Comparison of ENCODE assay signal across 9 cellular contexts in genomic region chr6:145015739-145016558, GRCh38.
DNase-seq lines count a peak whose midpoint lies in the region; ATAC-seq and TF ChIP-seq lines count a peak whose summit lies in the region.
"Had no signal": no experiment of that assay in that cellular context is flagged by ENCODE, and none has a peak within 500 bp of the region (broad histone marks: within the 10 kb centered on the region; RNA-seq: fewer than 3 reads in every experiment).

No MANE protein-coding gene starts in this region.

- H3K4me2 ChIP-seq in PC-9, result peak overlapping the region; percentile 46

- no peaks in the 10 kb centered on the region for H3K9me3 Mint-ChIP-seq in MCF 10A (ENCODE audit: unreplicated experiment)
- no peaks in the 10 kb centered on the region for H3K9me3 Mint-ChIP-seq in CD8-positive, alpha-beta T cell
- H3K9me3 Mint-ChIP-seq: stimulated activated naive CD8-positive, alpha-beta T cell treated with anti-CD3 and anti-CD28 coated beads, Interleukin-15, Interleukin-2, amounts not matched to agents 100 ng/mL and 50 ng/mL, for 24 hours had no signal

- ATAC-seq in HG02870 (IDR thresholded peaks at IDR 0.05; ENCODE audit: unreplicated experiment), result peak; percentile 100
- no peak for ATAC-seq in CD8-positive, alpha-beta T cell

- intact Hi-C loops in MCF 10A (cut with micrococcal nuclease), result no loop called here
- intact Hi-C loops in breast epithelium (cut with DNase I; ENCODE audit: low total_unique reads), result no loop called here
- intact Hi-C loops in PC-9 (cut with micrococcal nuclease; ENCODE audit: unreplicated experiment), result no loop called here
- intact Hi-C loops in esophagus squamous epithelium (cut with DNase I), result no loop called here
- intact Hi-C loops in CD8-positive, alpha-beta T cell (cut with DNase I, micrococcal nuclease), result no loop called here

- WGBS in esophagus squamous epithelium, 2 donors, result 70 to 81% methylated on average over 2 of the region's 2 CpGs

- H3F3A ChIP-seq in PC-9 (ENCODE audit: insufficient read depth, low read depth), result peaks cover 5% of the 10 kb centered on the region; the same call in 1 of the 2 replicates

- H3K27ac Mint-ChIP-seq in MCF 10A (ENCODE audit: low read depth, unreplicated experiment), result no peak overlapping the region
- no peak overlapping the region for H3K27ac Mint-ChIP-seq in CD8-positive, alpha-beta T cell
- H3K27ac Mint-ChIP-seq: stimulated activated naive CD8-positive, alpha-beta T cell treated with anti-CD3 and anti-CD28 coated beads, Interleukin-15, Interleukin-2, amounts not matched to agents 100 ng/mL and 50 ng/mL, for 24 hours had no signal

- no peaks in the 10 kb centered on the region for H3K4me1 ChIP-seq in breast epithelium
- peaks cover 15% of the 10 kb centered on the region for H3K4me1 ChIP-seq in PC-9 (replicated peaks; ENCODE audit: insufficient read depth)
- peaks cover 0 to 8% (median 0%) of the 10 kb centered on the region in 3 donors for H3K4me1 ChIP-seq in esophagus squamous epithelium
- H3K4me1 ChIP-seq in CD8-positive, alpha-beta T cell (ENCODE audit: insufficient read depth, low read length), result no peaks in the 10 kb centered on the region

- DNase-seq in MCF 10A (ENCODE audit: unreplicated experiment) (peak; percentile 77), breast epithelium (ENCODE audit: low spot score in 2 of 2) (no peak), PC-9 (peak; percentile 46 to 74), epithelial cell of prostate (ENCODE audit: low read depth, low spot score) (peak; percentile 68), esophagus squamous epithelium (lab: John Stamatoyannopoulos, UW) (no peak)
- DNase-seq in stimulated activated CD4-positive, alpha-beta T cell treated with anti-CD3 and anti-CD28 coated beads, Interleukin-15, amount 100 ng/mL, for 48 hours (ENCODE audit: low read depth in 2 of 2), result peak; percentile 16 to 21
- DNase-seq in CD8-positive, alpha-beta T cell, result no peak

- BruUV-seq in MCF 10A (replicated peaks; lab: Mats Ljungman, UMichigan) (no TSS peak), PC-9 (replicated peaks; lab: Mats Ljungman, UMichigan) (no TSS peak)

- H3K36me3 ChIP-seq in breast epithelium, result no peaks in the 10 kb centered on the region
- H3K36me3 ChIP-seq in PC-9 (ENCODE audit: low read depth), result no peaks in the 10 kb centered on the region
- H3K36me3 ChIP-seq in esophagus squamous epithelium, result no peaks in the 10 kb centered on the region
- no peaks in the 10 kb centered on the region for H3K36me3 ChIP-seq in CD8-positive, alpha-beta T cell (ENCODE audit: insufficient read depth, low read length)

- no peak overlapping the region for H3K27ac ChIP-seq in breast epithelium
- H3K27ac ChIP-seq in PC-9, result peak overlapping the region; percentile 67
- no peak overlapping the region for H3K27ac ChIP-seq in epithelial cell of prostate
- no peak overlapping the region for H3K27ac ChIP-seq in esophagus squamous epithelium
- no peak overlapping the region for H3K27ac ChIP-seq in CD8-positive, alpha-beta T cell (ENCODE audit: low read depth, low read length)

- no peaks in the 10 kb centered on the region for H3K79me2 ChIP-seq in PC-9 (ENCODE audit: low read depth)

- CTCF ChIA-PET in MCF 10A (lab: Yijun Ruan, JAX) (interaction anchor here (0.8 to 1.3 kb wide), 2 partner anchors 8 to 12 kb away, joined by 3 to 5 read pairs; no protein-coding TSS in a partner anchor), PC-9 (lab: Charles Lee) (interaction anchor here (0.6 kb wide), 1 partner anchor 81 kb away, joined by 3 read pairs; no protein-coding TSS in a partner anchor)
- CTCF ChIA-PET in CD8-positive, alpha-beta T cell (lab: Charles Lee), result no interaction called here

- 0 out of 2 replicates have a peak overlapping the region, but pooled peaks have one; percentile 17 for H2AFZ ChIP-seq in PC-9

- H4K20me1 ChIP-seq in PC-9 (ENCODE audit: insufficient read depth), result no peaks in the 10 kb centered on the region

- H3K27me3 ChIP-seq in breast epithelium (no peaks in the 10 kb centered on the region), PC-9 (ENCODE audit: insufficient read depth, low read depth) (no peaks in the 10 kb centered on the region), esophagus squamous epithelium (no peaks in the 10 kb centered on the region)
- no peaks in the 10 kb centered on the region for H3K27me3 ChIP-seq in CD8-positive, alpha-beta T cell (ENCODE audit: insufficient read depth, low read length)

- TF ChIP-seq CTCF in MCF 10A (IDR thresholded peaks at IDR 0.05; ENCODE audit: unreplicated experiment), result no peak
- TF ChIP-seq CTCF in breast epithelium (IDR thresholded peaks at IDR 0.05), result no peak
- TF ChIP-seq CTCF in PC-9 (conservative IDR thresholded peaks at IDR 0.05), result no peak
- TF ChIP-seq CTCF in esophagus squamous epithelium (IDR thresholded peaks at IDR 0.05), result no peak
- no peak for TF ChIP-seq CTCF in CD8-positive, alpha-beta T cell (IDR thresholded peaks at IDR 0.05)

- no peaks in the 10 kb centered on the region for H3K36me3 Mint-ChIP-seq in MCF 10A (ENCODE audit: insufficient read depth, unreplicated experiment)
- no peaks in the 10 kb centered on the region for H3K36me3 Mint-ChIP-seq in CD8-positive, alpha-beta T cell

- POLR2A ChIA-PET in MCF 10A (lab: Yijun Ruan, JAX) (interaction anchor here (0.7 to 0.9 kb wide), 2 partner anchors 33 to 504 kb away, joined by 3 read pairs; no protein-coding TSS in a partner anchor), PC-9 (lab: Charles Lee; ENCODE audit: unreplicated experiment) (no interaction called here)
- POLR2A ChIA-PET in CD8-positive, alpha-beta T cell (lab: Charles Lee), result no interaction called here

- no peaks in the 10 kb centered on the region for H3K9me3 ChIP-seq in breast epithelium
- H3K9me3 ChIP-seq in PC-9 (ENCODE audit: insufficient read depth, low read depth), result no peaks in the 10 kb centered on the region
- no peaks in the 10 kb centered on the region for H3K9me3 ChIP-seq in esophagus squamous epithelium
- H3K9me3 ChIP-seq in CD8-positive, alpha-beta T cell (ENCODE audit: low read length), result no peaks in the 10 kb centered on the region

- peaks cover 12% of the 10 kb centered on the region for H3K4me1 Mint-ChIP-seq in MCF 10A (ENCODE audit: insufficient read depth, unreplicated experiment)
- no peaks in the 10 kb centered on the region for H3K4me1 Mint-ChIP-seq in CD8-positive, alpha-beta T cell (ENCODE audit: low read depth)

- no peak overlapping the region for H3K4me3 Mint-ChIP-seq in MCF 10A (ENCODE audit: unreplicated experiment)
- H3K4me3 Mint-ChIP-seq in CD8-positive, alpha-beta T cell, result no peak overlapping the region
- H3K4me3 Mint-ChIP-seq: stimulated activated naive CD8-positive, alpha-beta T cell treated with anti-CD3 and anti-CD28 coated beads, Interleukin-15, Interleukin-2, amounts not matched to agents 100 ng/mL and 50 ng/mL, for 24 hours had no signal

- TF ChIP-seq POLR2A in breast epithelium (IDR thresholded peaks at IDR 0.05) (no peak), esophagus squamous epithelium (IDR thresholded peaks at IDR 0.05) (no peak)

- no peaks in the 10 kb centered on the region for H3K27me3 Mint-ChIP-seq in MCF 10A (ENCODE audit: insufficient read depth, unreplicated experiment)
- peaks cover 3% of the 10 kb centered on the region for H3K27me3 Mint-ChIP-seq in CD8-positive, alpha-beta T cell (ENCODE audit: low read depth)

- no peak overlapping the region for H3K4me3 ChIP-seq in breast epithelium
- H3K4me3 ChIP-seq in PC-9, result no peak overlapping the region
- no peak overlapping the region for H3K4me3 ChIP-seq in esophagus squamous epithelium
- no peak overlapping the region for H3K4me3 ChIP-seq in CD8-positive, alpha-beta T cell (ENCODE audit: low read depth, low read length)

- no peaks in the 10 kb centered on the region for H3K9me2 ChIP-seq in PC-9 (ENCODE audit: insufficient read depth)

Comparison
In these comparisons a context has a peak if more than half of its experiments do, and no peak if none do; other contexts are left out.
1. DNase-seq: peak in MCF 10A (single experiment), PC-9 (2 of 2), epithelial cell of prostate (single experiment) and stimulated activated CD4-positive, alpha-beta T cell treated with anti-CD3 and anti-CD28 coated beads, Interleukin-15, amount 100 ng/mL, for 48 hours (2 of 2); none in breast epithelium (0 of 2), esophagus squamous epithelium (single experiment) and CD8-positive, alpha-beta T cell (0 of 7).